ENCODE assay signal across 17 cellular contexts in the genomic region with DNA sequence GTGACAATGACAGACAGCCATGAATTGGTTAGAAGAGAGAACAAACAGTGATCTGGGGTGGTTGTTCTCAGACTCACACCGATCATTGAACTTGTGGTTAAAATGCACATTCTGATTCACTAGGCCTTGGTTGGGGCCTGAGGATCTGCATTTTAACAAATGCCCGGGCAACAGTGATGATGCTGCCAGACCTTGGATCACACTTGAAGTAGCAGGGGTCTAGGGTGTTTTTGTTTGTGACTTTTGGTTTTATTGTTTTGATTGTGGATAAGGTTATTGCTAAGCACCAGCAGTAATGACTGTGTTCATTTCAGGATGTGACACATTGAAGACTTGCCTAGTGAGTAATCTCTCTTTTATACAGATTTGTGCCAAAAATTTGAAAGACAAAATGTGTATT. TPM values are rescaled to one million over a fixed set of nuclear protein-coding genes. Genes with fewer than 3 reads are reported as not detected.
A peak's percentile ranks its signal among the peaks of the same experiment; 100 is the strongest.
DNase-seq lines count a peak whose midpoint lies in the region; ATAC-seq, FAIRE-seq and TF ChIP-seq lines count a peak whose summit lies in the region.
"Had no signal": no experiment of that assay in that cellular context is flagged by ENCODE, and none has a peak within 500 bp of the region (broad histone marks: within the 10 kb centered on the region; RNA-seq: fewer than 3 reads in every experiment).

No MANE protein-coding gene starts in this region.

- no peaks in the 10 kb centered on the region for H3K9me3 Mint-ChIP-seq in natural killer cell treated with Interleukin-12 subunit alpha and Interleukin-12 subunit beta and Interleukin-15 and Interleukin-18, amount 100 ng/mL, for 72 hours
- no peaks in the 10 kb centered on the region for H3K9me3 Mint-ChIP-seq in mesothelial cell of epicardium
- H3K9me3 Mint-ChIP-seq: neural progenitor cell, type B pancreatic cell had no signal

- H3K4me1 Mint-ChIP-seq in natural killer cell treated with Interleukin-12 subunit alpha and Interleukin-12 subunit beta and Interleukin-15 and Interleukin-18, amount 100 ng/mL, for 72 hours (ENCODE audit: low read depth in 2 of 2): peaks cover 10 to 12% of the 10 kb centered on the region in 2 donors
- peaks cover 6% of the 10 kb centered on the region for H3K4me1 Mint-ChIP-seq in mesothelial cell of epicardium
- H3K4me1 Mint-ChIP-seq: neural progenitor cell had no signal

- H3K36me3 ChIP-seq in RWPE2 (ENCODE audit: low read depth) (peaks cover 10% of the 10 kb centered on the region), bronchial epithelial cell (ENCODE audit: control insufficient read depth, insufficient read depth, low read length) (no peaks in the 10 kb centered on the region)

- H3K4me3 Mint-ChIP-seq in natural killer cell treated with Interleukin-12 subunit alpha and Interleukin-12 subunit beta and Interleukin-15 and Interleukin-18, amount 100 ng/mL, for 72 hours: no peak overlapping the region
- no peak overlapping the region for H3K4me3 Mint-ChIP-seq in mesothelial cell of epicardium
- H3K4me3 Mint-ChIP-seq: neural progenitor cell, type B pancreatic cell had no signal

- no peaks in the 10 kb centered on the region for H3K36me3 Mint-ChIP-seq in natural killer cell treated with Interleukin-12 subunit alpha and Interleukin-12 subunit beta and Interleukin-15 and Interleukin-18, amount 100 ng/mL, for 72 hours
- peaks cover 14% of the 10 kb centered on the region for H3K36me3 Mint-ChIP-seq in mesothelial cell of epicardium

- peak overlapping the region in 1 of 2 donors; percentile 29 for H3K27ac Mint-ChIP-seq in natural killer cell treated with Interleukin-12 subunit alpha and Interleukin-12 subunit beta and Interleukin-15 and Interleukin-18, amount 100 ng/mL, for 72 hours
- no peak overlapping the region for H3K27ac Mint-ChIP-seq in mesothelial cell of epicardium
- H3K27ac Mint-ChIP-seq: neural progenitor cell, type B pancreatic cell had no signal

- FAIRE-seq in bronchial epithelial cell (lab: Jason Lieb, UNC): no peak
- FAIRE-seq: colon, frontal cortex had no signal

- no peaks in the 10 kb centered on the region for H3K9me3 ChIP-seq in RWPE2 (ENCODE audit: severe bottlenecking)

- peak overlapping the region; percentile 92 for H3K27ac ChIP-seq in RWPE2 (ENCODE audit: poor library complexity, severe bottlenecking)
- H3K27ac ChIP-seq: neural progenitor cell, WERI-Rb-1 had no signal

- DNase-seq in GM04504 (ENCODE audit: low read depth) (peak; percentile 61), RWPE2 (ENCODE audit: low spot score) (no peak), bronchial epithelial cell (ENCODE audit: low read depth) (peak; percentile 73), NOMO-1 treated with dmso at 0.1 percent for 144 hours (lab: John Stamatoyannopoulos, UW; ENCODE audit: unreplicated experiment) (no peak), mesothelial cell of epicardium (ENCODE audit: low spot score in 2 of 2, unreplicated experiment in 2 of 2) (no peak), AML-193 (lab: John Stamatoyannopoulos, UW) (no peak), NCI-H2196 treated with DMSO at 0.1 percent for 48 hours (lab: John Stamatoyannopoulos, UW; ENCODE audit: unreplicated experiment) (no peak)
- no peak for DNase-seq in natural killer cell treated with Interleukin-12 subunit alpha and Interleukin-12 subunit beta and Interleukin-15 and Interleukin-18, amount 100 ng/mL, for 72 hours (ENCODE audit: low spot score)
- DNase-seq: activated effector memory CD4-positive, alpha-beta T cell treated with Interleukin-2 at 50 U/mL for 16 hours; NCI-H1092 treated with DMSO at 0.1 percent for 48 hours; NCI-H524 treated with DMSO at 0.1 percent for 48 hours; SHP77; WERI-Rb-1 had no signal

- ATAC-seq in RWPE2 (ENCODE audit: low read depth): peak; percentile 72
- ATAC-seq in natural killer cell treated with Interleukin-12 subunit alpha and Interleukin-12 subunit beta and Interleukin-15 and Interleukin-18, amount 100 ng/mL, for 72 hours: peak; percentile 50 to 82

- no peaks in the 10 kb centered on the region for H3K27me3 Mint-ChIP-seq in natural killer cell treated with Interleukin-12 subunit alpha and Interleukin-12 subunit beta and Interleukin-15 and Interleukin-18, amount 100 ng/mL, for 72 hours
- H3K27me3 Mint-ChIP-seq in mesothelial cell of epicardium (ENCODE audit: low read depth): no peaks in the 10 kb centered on the region
- H3K27me3 Mint-ChIP-seq: type B pancreatic cell had no signal

- TF ChIP-seq CTCF in RWPE2 (IDR thresholded peaks at IDR 0.05; ENCODE audit: poor library complexity, severe bottlenecking) (no peak), bronchial epithelial cell (IDR thresholded peaks at IDR 0.05; ENCODE audit: insufficient read depth, low read length, severe bottlenecking) (no peak), mesothelial cell of epicardium (IDR thresholded peaks at IDR 0.05; ENCODE audit: unreplicated experiment) (no peak)

- H3K27me3 ChIP-seq in RWPE2 (ENCODE audit: insufficient read depth, poor library complexity, severe bottlenecking) (no peaks in the 10 kb centered on the region), bronchial epithelial cell (ENCODE audit: control insufficient read depth, insufficient read depth, low read length) (no peaks in the 10 kb centered on the region)
- H3K27me3 ChIP-seq: neural progenitor cell had no signal

- peaks cover 22% of the 10 kb centered on the region for H3K4me1 ChIP-seq in RWPE2 (ENCODE audit: insufficient read depth, poor library complexity, severe bottlenecking)
- H3K4me1 ChIP-seq: neural progenitor cell had no signal

- H3K4me3 ChIP-seq in RWPE2 (ENCODE audit: severe bottlenecking) (no peak overlapping the region), bronchial epithelial cell (ENCODE audit: low read depth, low read length) (no peak overlapping the region)
- H3K4me3 ChIP-seq: neural progenitor cell had no signal

RNA-seq across cellular contexts. Expression of a gene that starts 36.5 kb away (rescaled TPM):
- total RNA-seq in bronchial epithelial cell (7.6 and 11.6 TPM in 2 replicates), mesothelial cell of epicardium (24.4 to 25.4 TPM (median 24.7 TPM) in 3 replicates)
- 10 to 100 TPM; 15.3 to 16.0 TPM for total RNA-seq in natural killer cell treated with Interleukin-12 subunit alpha and Interleukin-12 subunit beta and Interleukin-15 and Interleukin-18, amount 100 ng/mL, for 72 hours

RNA-seq across cellular contexts. Expression of a gene that starts 47.4 kb away (rescaled TPM):
- total RNA-seq in bronchial epithelial cell: 77.4 and 112 TPM in 2 replicates
- total RNA-seq in natural killer cell treated with Interleukin-12 subunit alpha and Interleukin-12 subunit beta and Interleukin-15 and Interleukin-18, amount 100 ng/mL, for 72 hours: 100 to 1,000 TPM; 131 to 157 TPM
- 221 to 229 TPM (median 225 TPM) in 3 replicates for total RNA-seq in mesothelial cell of epicardium

Comparison
In these comparisons a context has a peak if more than half of its experiments do, and no peak if none do; other contexts are left out.
1. DNase-seq: peak in GM04504 (single experiment) and bronchial epithelial cell (single experiment); none in RWPE2 (single experiment), natural killer cell treated with Interleukin-12 subunit alpha and Interleukin-12 subunit beta and Interleukin-15 and Interleukin-18, amount 100 ng/mL, for 72 hours (single experiment), NOMO-1 treated with dmso at 0.1 percent for 144 hours (single experiment), mesothelial cell of epicardium (0 of 2), AML-193 (0 of 2) and NCI-H2196 treated with DMSO at 0.1 percent for 48 hours (single experiment).